Comparison of ENCODE assay signal across 14 cellular contexts in the genomic region with DNA sequence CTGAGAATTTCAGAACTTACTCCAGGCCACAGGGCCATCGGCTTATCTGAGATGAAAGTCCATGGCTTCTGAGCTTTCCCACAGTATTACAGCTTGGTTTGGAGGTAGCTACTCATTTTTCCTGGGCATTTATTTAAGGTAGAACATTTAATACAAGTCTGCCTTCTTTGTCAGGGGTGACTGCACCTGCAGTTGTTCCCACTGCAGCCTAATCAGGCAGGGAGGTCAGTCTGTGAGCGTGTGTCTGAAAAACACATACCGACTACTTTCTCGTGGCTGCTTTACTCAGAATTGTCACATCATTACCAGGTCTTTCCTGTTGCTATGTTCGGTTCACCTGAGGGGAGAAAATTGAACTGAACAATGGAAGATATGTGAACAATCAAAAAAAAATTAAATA.
DNase-seq lines count a peak whose midpoint lies in the region; ATAC-seq and TF ChIP-seq lines count a peak whose summit lies in the region.
"Had no signal": no experiment of that assay in that cellular context is flagged by ENCODE, and none has a peak within 500 bp of the region (broad histone marks: within the 10 kb centered on the region; RNA-seq: fewer than 3 reads in every experiment).

No MANE protein-coding gene starts in this region.

- H3K27ac Mint-ChIP-seq in progenitor cell of endocrine pancreas = peak overlapping the region; percentile 94

- H3K79me2 ChIP-seq in hepatocyte = no peaks in the 10 kb centered on the region

- H3K27me3 ChIP-seq in hepatocyte = no peaks in the 10 kb centered on the region

- no peaks in the 10 kb centered on the region for H3K9me3 ChIP-seq in hepatocyte (ENCODE audit: low read depth)

- no peak overlapping the region for H3K4me3 ChIP-seq in hepatocyte

- H3K4me1 ChIP-seq in hepatocyte (ENCODE audit: insufficient read depth) = peaks cover 30% of the 10 kb centered on the region

- DNase-seq in NCI-H146 treated with DMSO at 0.1 percent for 48 hours (lab: John Stamatoyannopoulos, UW; ENCODE audit: unreplicated experiment) (peak; percentile 47), hepatocyte (ENCODE audit: low spot score) (no peak), progenitor cell of endocrine pancreas (ENCODE audit: low spot score, unreplicated experiment) (no peak), SHP77 treated with DMSO at 0.1 percent for 48 hours (lab: John Stamatoyannopoulos, UW) (no peak), NCI-H226 (no peak)
- no peak for DNase-seq in activated CD8-positive, alpha-beta memory T cell treated with anti-CD3 and anti-CD28 coated beads for 24 hours
- DNase-seq: C1 segment of cervical spinal cord; CD4-positive, alpha-beta memory T cell; COR-L47; DMS153; DND-41; H7; HCEC 1CT had no signal

- no peak overlapping the region for H3K4me2 ChIP-seq in hepatocyte

- 73% methylated on average over 5 of the region's 5 CpGs for whole genome bisulfite sequencing in hepatocyte (ENCODE audit: low lambda C conversion rate, missing lambda C conversion rate)

- no peaks in the 10 kb centered on the region for H3K36me3 ChIP-seq in hepatocyte (replicated peaks; ENCODE audit: insufficient read depth, low read depth)

- no peak for ATAC-seq in GM21423 (IDR thresholded peaks at IDR 0.05; ENCODE audit: unreplicated experiment)

- H3K36me3 Mint-ChIP-seq in progenitor cell of endocrine pancreas (ENCODE audit: insufficient read depth) = no peaks in the 10 kb centered on the region
- H3K36me3 Mint-ChIP-seq: CD4-positive, alpha-beta memory T cell had no signal

- H3K4me1 Mint-ChIP-seq in progenitor cell of endocrine pancreas (ENCODE audit: low read depth) = peaks cover 62% of the 10 kb centered on the region
- H3K4me1 Mint-ChIP-seq: CD4-positive, alpha-beta memory T cell had no signal

- H2AFZ ChIP-seq in hepatocyte = no peak overlapping the region

- H3K9me3 Mint-ChIP-seq in progenitor cell of endocrine pancreas (ENCODE audit: low read depth) = peaks cover 6% of the 10 kb centered on the region

- H3K9me2 ChIP-seq in hepatocyte (replicated peaks; ENCODE audit: insufficient read depth) = no peaks in the 10 kb centered on the region

- no peaks in the 10 kb centered on the region for H4K20me1 ChIP-seq in hepatocyte (ENCODE audit: insufficient read depth, poor library complexity, severe bottlenecking)

- peak overlapping the region; percentile 9 for H3K4me3 Mint-ChIP-seq in progenitor cell of endocrine pancreas (ENCODE audit: low read depth)
- H3K4me3 Mint-ChIP-seq: CD4-positive, alpha-beta memory T cell had no signal

- H3K27me3 Mint-ChIP-seq in progenitor cell of endocrine pancreas = no peaks in the 10 kb centered on the region

- peak overlapping the region; percentile 89 for H3K27ac ChIP-seq in hepatocyte

- TF ChIP-seq CTCF in hepatocyte (IDR thresholded peaks at IDR 0.05; ENCODE audit: poor library complexity) (no peak), progenitor cell of endocrine pancreas (IDR thresholded peaks at IDR 0.05; ENCODE audit: unreplicated experiment) (no peak)
